Comparison of ENCODE assay signal across 25 cellular contexts in the genomic region with DNA sequence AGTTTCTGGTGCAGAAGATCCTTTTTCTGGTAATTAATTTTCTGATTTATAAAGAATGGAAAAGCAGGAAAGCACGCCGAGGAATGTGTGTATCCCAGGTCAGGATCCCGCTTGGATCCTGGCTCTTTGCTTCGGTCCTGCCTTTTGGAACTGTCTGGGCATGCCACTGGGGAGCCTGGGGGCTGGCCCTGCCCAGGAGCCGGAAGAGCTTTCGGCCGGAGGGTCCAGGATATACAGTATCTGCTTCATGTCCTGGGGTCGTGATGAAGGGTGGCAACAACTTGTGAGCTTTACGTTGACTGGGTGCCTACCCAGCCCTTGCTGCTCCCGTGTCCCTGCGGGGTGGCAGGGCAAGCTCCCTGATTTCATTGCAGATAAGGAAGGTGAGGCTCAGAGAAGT. TPM values are rescaled to one million over a fixed set of nuclear protein-coding genes. Genes with fewer than 3 reads are reported as not detected.
DNase-seq lines count a peak whose midpoint lies in the region; ATAC-seq, FAIRE-seq and TF ChIP-seq lines count a peak whose summit lies in the region.
"Had no signal": no experiment of that assay in that cellular context is flagged by ENCODE, and none has a peak within 500 bp of the region (broad histone marks: within the 10 kb centered on the region; RNA-seq: fewer than 3 reads in every experiment).

No MANE protein-coding gene starts in this region.

- no peaks in the 10 kb centered on the region for H3K36me3 ChIP-seq in heart left ventricle
- H3K36me3 ChIP-seq in bronchial epithelial cell (ENCODE audit: control insufficient read depth, insufficient read depth, low read length): no peaks in the 10 kb centered on the region
- no peaks in the 10 kb centered on the region for H3K36me3 ChIP-seq in lung (ENCODE audit: control insufficient read depth in 2 of 2, insufficient read depth in 2 of 2, low read length in 2 of 2)
- no peaks in the 10 kb centered on the region for H3K36me3 ChIP-seq in subcutaneous abdominal adipose tissue (ENCODE audit: control insufficient read depth in 5 of 5, insufficient read depth in 5 of 5, low read length in 5 of 5)
- H3K36me3 ChIP-seq: BE2C, left lung, prostate gland, upper lobe of right lung had no signal

- WGBS in heart left ventricle, 4 donors: 52 to 73% (median 62%) methylated on average over 10 to 11 of the region's 11 CpGs
- WGBS in lung, 2 donors: 86 to 94% methylated on average over 11 of the region's 11 CpGs

- TF ChIP-seq CTCF in heart left ventricle (IDR thresholded peaks at IDR 0.05) (no peak), bronchial epithelial cell (IDR thresholded peaks at IDR 0.05; ENCODE audit: insufficient read depth, low read length, severe bottlenecking) (no peak), lung (IDR thresholded peaks at IDR 0.05; ENCODE audit: control extremely low read depth, extremely low read depth) (no peak)

- H3K27ac ChIP-seq in heart left ventricle (peak overlapping the region in 10 of 12 donors; percentile 43 to 89 (median 68)), lung (ENCODE audit: low read depth in 1 of 2, low read length in 1 of 2) (peak overlapping the region in 1 of 2 donors; percentile 66), subcutaneous abdominal adipose tissue (ENCODE audit: low read depth, low read length) (peak overlapping the region; percentile 61)
- H3K27ac ChIP-seq: prostate gland, upper lobe of right lung had no signal

- H3K4me1 ChIP-seq in heart left ventricle (peaks cover 0 to 36% (median 19%) of the 10 kb centered on the region in 12 donors), lung (ENCODE audit: control insufficient read depth in 2 of 2, insufficient read depth in 2 of 2, low read length in 2 of 2) (peaks cover 0 to 23% of the 10 kb centered on the region in 2 donors), subcutaneous abdominal adipose tissue (ENCODE audit: control insufficient read depth in 5 of 5, insufficient read depth in 5 of 5, low read length in 5 of 5) (peaks cover 2 to 51% (median 22%) of the 10 kb centered on the region in 5 donors)
- H3K4me1 ChIP-seq: prostate gland had no signal

- intact Hi-C loops in heart left ventricle (cut with DNase I): no loop called here
- intact Hi-C loops in cardiac septum (cut with DNase I): no loop called here

- DNase-seq in heart left ventricle (no peak), cardiac septum (ENCODE audit: low spot score) (no peak), bronchial epithelial cell (ENCODE audit: low read depth) (peak; percentile 29), lung (ENCODE audit: low spot score) (peak; percentile 24), NCI-H146 treated with DMSO at 0.1 percent for 48 hours (lab: John Stamatoyannopoulos, UW; ENCODE audit: unreplicated experiment) (no peak), activated T-cell treated with anti-CD3 and anti-CD28 coated beads for 4 hours (no peak)
- DNase-seq: activated CD4-positive, alpha-beta T cell treated with anti-CD3 and anti-CD28 coated beads for 48 hours; activated naive CD8-positive, alpha-beta T cell treated with anti-CD3 and anti-CD28 coated beads, Interleukin-2, amount 10 ng/mL, durations not matched to agents 7 days and 5 days; BE2C; cerebellar nuclear complex; COR-L47; DMS79 treated with DMSO at 0.1 percent for 48 hours; KBM-7; NCI-H146; NCI-H2171; T-helper 17 cell; upper lobe of right lung had no signal

- no peak for FAIRE-seq in bronchial epithelial cell (lab: Jason Lieb, UNC)
- FAIRE-seq: H54, RCC 7860 had no signal

- H3K27me3 ChIP-seq in heart left ventricle (no peaks in the 10 kb centered on the region), bronchial epithelial cell (ENCODE audit: control insufficient read depth, insufficient read depth, low read length) (no peaks in the 10 kb centered on the region), lung (ENCODE audit: control insufficient read depth, insufficient read depth) (no peaks in the 10 kb centered on the region), subcutaneous abdominal adipose tissue (ENCODE audit: control insufficient read depth in 5 of 5, insufficient read depth in 4 of 5, low read length in 5 of 5) (peaks cover 0 to 3% (median 0%) of the 10 kb centered on the region in 5 donors)
- H3K27me3 ChIP-seq: left lung, upper lobe of right lung had no signal

- ATAC-seq in heart left ventricle (no peak), lung (ENCODE audit: insufficient read depth, low FRiP score) (no peak), GM19452 (IDR thresholded peaks at IDR 0.05; ENCODE audit: unreplicated experiment) (no peak)
- ATAC-seq: T-helper 17 cell had no signal

- no peak for TF ChIP-seq POLR2A in heart left ventricle (IDR thresholded peaks at IDR 0.05)

- H3K9me3 ChIP-seq in heart left ventricle: no peaks in the 10 kb centered on the region
- H3K9me3 ChIP-seq in lung (ENCODE audit: control insufficient read depth in 2 of 2, insufficient read depth in 1 of 2, low read length in 1 of 2): no peaks in the 10 kb centered on the region
- H3K9me3 ChIP-seq in subcutaneous abdominal adipose tissue (ENCODE audit: control insufficient read depth in 5 of 5, low read length in 5 of 5): no peaks in the 10 kb centered on the region
- H3K9me3 ChIP-seq: BE2C, left lung, prostate gland, upper lobe of right lung had no signal

- H3K4me3 ChIP-seq in heart left ventricle (peak overlapping the region in 1 of 12 donors; percentile 28), bronchial epithelial cell (ENCODE audit: low read depth, low read length) (no peak overlapping the region), lung (no peak overlapping the region), subcutaneous abdominal adipose tissue (ENCODE audit: low read depth in 1 of 5, low read length in 5 of 5) (peak overlapping the region in 1 of 5 donors; percentile 42)
- H3K4me3 ChIP-seq: left lung, prostate gland had no signal

- H3K9ac ChIP-seq in subcutaneous abdominal adipose tissue (ENCODE audit: low read length in 5 of 5): peak overlapping the region in 2 of 5 donors; percentile 4 to 50

RNA-seq across cellular contexts. Expression of gene SH2D4B, which starts 2.4 kb away (rescaled TPM):
- under 1 TPM in 1 of 9 donors, not detected in 8; 0.19 TPM for total RNA-seq in heart left ventricle
- polyA plus RNA-seq in heart left ventricle: not detected
- not detected for total RNA-seq in cardiac septum
- total RNA-seq in bronchial epithelial cell: under 0.01 TPM in 2 replicates
- total RNA-seq in lung: under 1 TPM; 0.12 to 0.28 TPM
- polyA plus RNA-seq in lung: under 1 TPM; 0.20 to 0.23 TPM
- total RNA-seq: epithelial cell of proximal tubule, fibroblast of villous mesenchyme had no signal

Comparison
In these comparisons a context has a peak if more than half of its experiments do, and no peak if none do; other contexts are left out.
1. DNase-seq: peak in bronchial epithelial cell (single experiment) and lung (single experiment); none in heart left ventricle (0 of 5), cardiac septum (single experiment), NCI-H146 treated with DMSO at 0.1 percent for 48 hours (single experiment) and activated T-cell treated with anti-CD3 and anti-CD28 coated beads for 4 hours (single experiment).